Comparison of ENCODE assay signal across 22 cellular contexts in genomic region chr4:76302856-76303438, GRCh38. TPM values are rescaled to one million over a fixed set of nuclear protein-coding genes. Genes with fewer than 3 reads are reported as not detected.
A peak's percentile ranks its signal among the peaks of the same experiment; 100 is the strongest.
DNase-seq lines count a peak whose midpoint lies in the region; ATAC-seq and TF ChIP-seq lines count a peak whose summit lies in the region.
"Had no signal": no experiment of that assay in that cellular context is flagged by ENCODE, and none has a peak within 500 bp of the region (broad histone marks: within the 10 kb centered on the region; RNA-seq: fewer than 3 reads in every experiment).

No MANE protein-coding gene starts in this region.

- 50% methylated on average over 1 of the region's 2 CpGs; no CpG with 5 or more reads in 1 of the 2 experiments for WGBS in IMR-90 (ENCODE audit: extremely low coverage in 2 of 2, insufficient read length in 1 of 2), 2 experiments
- 52 to 66% methylated on average over 2 of the region's 2 CpGs for WGBS in upper lobe of left lung, 2 donors

- dilution Hi-C loops in IMR-90 (cut with HindIII; ENCODE audit: low sequenced_read_pairs, unreplicated experiment): no loop called here

- no peak for TF ChIP-seq POLR2A in IMR-90 (IDR thresholded peaks at IDR 0.05; ENCODE audit: low read depth, low read length)
- no peak for TF ChIP-seq POLR2A in upper lobe of left lung (IDR thresholded peaks at IDR 0.05)

- no peak for TF ChIP-seq EP300 in upper lobe of left lung (IDR thresholded peaks at IDR 0.05)

- H3K9ac ChIP-seq in IMR-90 (ENCODE audit: low read depth, low read length) (no peak overlapping the region), adipocyte (ENCODE audit: low read length) (no peak overlapping the region)

- H3K23ac ChIP-seq in IMR-90 (ENCODE audit: low read depth, low read length): no peak overlapping the region

- CTCF ChIA-PET in IMR-90 (lab: Yijun Ruan, JAX): interaction anchor here (0.5 kb wide), 1 partner anchor 16 kb away, joined by 3 read pairs; no protein-coding TSS in a partner anchor

- no peak overlapping the region for H2AK5ac ChIP-seq in IMR-90 (ENCODE audit: low read depth, low read length)

- H4K8ac ChIP-seq in IMR-90 (ENCODE audit: low read depth in 2 of 2, low read length in 2 of 2): no peak overlapping the region

- H2AFZ ChIP-seq in IMR-90 (replicated peaks; ENCODE audit: low read length, poor library complexity): no peak overlapping the region

- H4K20me1 ChIP-seq in IMR-90 (ENCODE audit: insufficient read depth, low read length): no peaks in the 10 kb centered on the region

- no peaks in the 10 kb centered on the region for H3K36me3 ChIP-seq in IMR-90 (ENCODE audit: control insufficient read depth, insufficient read depth, low read length)
- H3K36me3 ChIP-seq in adipocyte (ENCODE audit: control insufficient read depth, insufficient read depth, low read length, severe bottlenecking): no peaks in the 10 kb centered on the region
- no peaks in the 10 kb centered on the region for H3K36me3 ChIP-seq in upper lobe of left lung
- H3K36me3 ChIP-seq: brain microvascular endothelial cell, HAP-1, lower lobe of right lung, stomach had no signal

- H3K4me1 ChIP-seq in IMR-90 (ENCODE audit: control insufficient read depth, insufficient read depth, low read length) (peaks cover 7% of the 10 kb centered on the region; the same call in 1 of the 2 replicates), adipocyte (ENCODE audit: control insufficient read depth, insufficient read depth, low read length) (peaks cover 38% of the 10 kb centered on the region), upper lobe of left lung (peaks cover 13 to 32% (median 23%) of the 10 kb centered on the region in 4 donors)

- no peak overlapping the region for H2BK20ac ChIP-seq in IMR-90 (ENCODE audit: low read depth, low read length)

- no peak overlapping the region for H2BK120ac ChIP-seq in IMR-90 (ENCODE audit: low read depth, low read length)

- no peak overlapping the region for H3K4ac ChIP-seq in IMR-90 (ENCODE audit: low read depth, low read length)

- no peak overlapping the region for H2BK15ac ChIP-seq in IMR-90 (ENCODE audit: low read depth, low read length)

- peaks cover 11% of the 10 kb centered on the region for H3K9me1 ChIP-seq in IMR-90 (ENCODE audit: insufficient read depth, low read length)

- no peak for DNase-seq in IMR-90
- DNase-seq in MV-4-11 (lab: John Stamatoyannopoulos, UW): peak; percentile 76
- DNase-seq in adipocyte (ENCODE audit: low read depth): peak; percentile 67
- peak; percentile 42 for DNase-seq in iris pigment epithelial cell (ENCODE audit: low read depth)
- DNase-seq in NCI-H774 (lab: John Stamatoyannopoulos, UW): no peak
- no peak for DNase-seq in NCI-H2081 treated with DMSO at 0.1 percent for 48 hours (lab: John Stamatoyannopoulos, UW)
- no peak for DNase-seq in upper lobe of left lung
- DNase-seq: activated CD4-positive, alpha-beta T cell treated with anti-CD3 and anti-CD28 coated beads for 36 hours; activated naive CD8-positive, alpha-beta T cell treated with anti-CD3 and anti-CD28 coated beads, Interleukin-2, amount 10 ng/mL, durations not matched to agents 7 days and 5 days; brain microvascular endothelial cell; dermis blood vessel endothelial cell; foreskin keratinocyte; hypothalamus; islet precursor cell; lower lobe of right lung; NCI-H1694; nucleus accumbens; retina; stimulated activated CD4-positive, alpha-beta T cell treated with anti-CD3 and anti-CD28 coated beads, Interleukin-12 subunit alpha, Interleukin-12 subunit beta, amount 100 ng/mL, for 4 hours; stomach had no signal

- H3K56ac ChIP-seq in IMR-90 (ENCODE audit: extremely low read depth, insufficient read depth, low read length): no peak overlapping the region

- H2AK9ac ChIP-seq in IMR-90 (replicated peaks; ENCODE audit: low read depth, low read length, poor library complexity): no peak overlapping the region

- no peak overlapping the region for H3K14ac ChIP-seq in IMR-90 (replicated peaks; ENCODE audit: low read depth, low read length)

- no peak for TF ChIP-seq CTCF in IMR-90 (conservative IDR thresholded peaks at IDR 0.05; ENCODE audit: low read depth, low read length)
- no peak for TF ChIP-seq CTCF in upper lobe of left lung (IDR thresholded peaks at IDR 0.05)

- in situ Hi-C loops in IMR-90 (cut with MboI; ENCODE audit: low sequenced_read_pairs): no loop called here

- TF ChIP-seq RAD21 in IMR-90 (IDR thresholded peaks at IDR 0.05; ENCODE audit: low read length): no peak

- H3K18ac ChIP-seq in IMR-90 (ENCODE audit: low read depth, low read length): no peak overlapping the region

- H3K27me3 ChIP-seq in IMR-90 (ENCODE audit: control insufficient read depth, insufficient read depth, low read length) (no peaks in the 10 kb centered on the region), adipocyte (replicated peaks; ENCODE audit: control insufficient read depth, insufficient read depth, low read length) (no peaks in the 10 kb centered on the region), upper lobe of left lung (no peaks in the 10 kb centered on the region)
- H3K27me3 ChIP-seq: brain microvascular endothelial cell, foreskin keratinocyte, stomach had no signal

- H3K9me3 ChIP-seq in IMR-90 (ENCODE audit: control insufficient read depth, insufficient read depth, low read length) (peaks cover 3% of the 10 kb centered on the region; the same call in 1 of the 2 replicates), adipocyte (ENCODE audit: control insufficient read depth, low read length) (peaks cover 3% of the 10 kb centered on the region), upper lobe of left lung (peaks cover 0 to 3% (median 0%) of the 10 kb centered on the region in 4 donors)

- H3K4me2 ChIP-seq in IMR-90 (ENCODE audit: low read depth, low read length): no peak overlapping the region

- ATAC-seq in IMR-90 (ENCODE audit: low read depth) (no peak), upper lobe of left lung (ENCODE audit: low FRiP score in 2 of 2) (no peak)
- ATAC-seq: activated CD4-positive, alpha-beta T cell treated with anti-CD3 and anti-CD28 coated beads for 36 hours; foreskin keratinocyte; lower lobe of right lung had no signal

- H4K5ac ChIP-seq in IMR-90 (ENCODE audit: low read depth, low read length): no peak overlapping the region

- H3K4me3 ChIP-seq in IMR-90 (ENCODE audit: insufficient read depth, low read depth, low read length) (no peak overlapping the region), adipocyte (ENCODE audit: low read length) (peak overlapping the region; percentile 46), upper lobe of left lung (no peak overlapping the region)
- H3K4me3 ChIP-seq: HAP-1, lower lobe of right lung, stomach had no signal

- no peak overlapping the region for H2BK5ac ChIP-seq in IMR-90 (ENCODE audit: low read depth, low read length, poor library complexity, severe bottlenecking)

- no TSS peak for BruUV-seq in IMR-90 (replicated peaks; lab: Mats Ljungman, UMichigan)

- peaks cover 20 to 24% of the 10 kb centered on the region in 2 experiments; a peak in 3 of 4 replicates for H3K79me1 ChIP-seq in IMR-90 (ENCODE audit: low read depth in 1 of 2, low read length in 2 of 2)

- POLR2A ChIA-PET in IMR-90 (lab: Charles Lee; ENCODE audit: unreplicated experiment): no interaction called here

- intact Hi-C loops in IMR-90 (cut with micrococcal nuclease): no loop called here

- no peak overlapping the region for H4K91ac ChIP-seq in IMR-90 (ENCODE audit: insufficient read depth, low read depth, low read length)

- H3K27ac ChIP-seq in IMR-90 (ENCODE audit: insufficient read depth, low read length) (no peak overlapping the region), upper lobe of left lung (no peak overlapping the region)
- H3K27ac ChIP-seq: brain microvascular endothelial cell had no signal

TF ChIP-seq in IMR-90, 13 proteins besides CTCF, POLR2A, EP300 and RAD21:
- TF ChIP-seq CEBPB (IDR thresholded peaks at IDR 0.05; ENCODE audit: low read depth, low read length) (0 out of 2 replicates have a peak, but pooled peaks have one; percentile 10), BHLHE40 (IDR thresholded peaks at IDR 0.05; ENCODE audit: low read depth, low read length) (no peak)

RNA-seq across cellular contexts. Expression of gene STBD1, which starts 3.6 kb away (rescaled TPM):
- total RNA-seq in IMR-90 (2012; rRNA removed) (2.2 and 3.0 TPM in 2 replicates), upper lobe of left lung (10 to 100 TPM in 2 of 6 donors, 1 to 10 TPM in 4; 3.6 to 14.2 (median 5.7) TPM)
- 1.3 and 1.7 TPM in 2 replicates for polyA plus RNA-seq in IMR-90 (2012; rRNA removed)
- polyA plus RNA-seq in IMR-90 (2012; cell fraction: cytosol; rRNA removed): 0.55 and 1.1 TPM in 2 replicates
- polyA plus RNA-seq in IMR-90 (2012; cell fraction: nucleus; rRNA removed; ENCODE audit: low replicate concordance): 0.09 and 0.13 TPM in 2 replicates

RNA-seq across cellular contexts. Expression of gene FAM47E, which starts 51.4 kb away (rescaled TPM):
- total RNA-seq in IMR-90 (2012; rRNA removed): under 0.01 TPM in 1 of 2 replicates, not detected in the other
- polyA plus RNA-seq in IMR-90 (2012; rRNA removed): 0.05 TPM in 1 of 2 replicates, not detected in the other
- not detected in 2 replicates for polyA plus RNA-seq in IMR-90 (2012; cell fraction: cytosol; rRNA removed)
- polyA plus RNA-seq in IMR-90 (2012; cell fraction: nucleus; rRNA removed; ENCODE audit: low replicate concordance): 0.02 TPM in 1 of 2 replicates, not detected in the other
- 10 to 100 TPM in 2 of 6 donors, 1 to 10 TPM in 4; 4.0 to 17.5 (median 6.5) TPM for total RNA-seq in upper lobe of left lung
- total RNA-seq: activated CD4-positive, alpha-beta T cell treated with anti-CD3 and anti-CD28 coated beads for 36 hours; foreskin keratinocyte had no signal
- polyA plus RNA-seq: endothelial cell of umbilical vein, foreskin keratinocyte had no signal

Comparison
In these comparisons a context has a peak if more than half of its experiments do, and no peak if none do; other contexts are left out.
1. DNase-seq: peak in MV-4-11 (single experiment), adipocyte (single experiment) and iris pigment epithelial cell (single experiment); none in IMR-90 (single experiment), NCI-H774 (single experiment), NCI-H2081 treated with DMSO at 0.1 percent for 48 hours (single experiment) and upper lobe of left lung (0 of 2).